8 cellular contexts compared by ENCODE assay signal in the genomic region with DNA sequence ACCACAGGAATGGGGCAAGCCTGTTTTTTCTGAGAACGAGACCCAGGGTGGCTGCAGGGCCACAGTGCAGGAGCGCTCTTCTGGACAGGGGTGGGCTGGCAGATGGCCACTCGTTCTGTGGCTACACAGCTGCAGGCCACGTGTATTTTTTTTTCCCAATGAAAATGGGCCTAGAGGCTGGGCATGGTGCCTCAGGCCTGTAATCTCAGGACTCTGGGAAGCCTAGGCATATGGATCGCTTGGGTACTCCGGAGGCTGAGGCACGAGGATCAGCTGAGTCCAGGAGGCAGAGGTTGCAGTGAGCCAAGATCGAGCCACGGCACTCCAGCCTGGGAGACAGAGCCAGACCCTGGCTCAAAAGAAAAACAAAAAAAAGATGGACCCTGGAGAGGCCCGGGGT. TPM values are rescaled to one million over a fixed set of nuclear protein-coding genes. Genes with fewer than 3 reads are reported as not detected.
DNase-seq lines count a peak whose midpoint lies in the region; ATAC-seq and TF ChIP-seq lines count a peak whose summit lies in the region.

No MANE protein-coding gene starts in this region.

- ATAC-seq in activated naive CD8-positive, alpha-beta T cell treated with anti-CD3 and anti-CD28 coated beads, Interleukin-2, amount 10 ng/mL, durations not matched to agents 7 days and 5 days (ENCODE audit: low read depth): no peak
- ATAC-seq in left lung: peak; percentile 9

- H3K4me3 Mint-ChIP-seq in activated naive CD4-positive, alpha-beta T cell treated with anti-CD3 and anti-CD28 coated beads, Interleukin-2, amount 50 U/mL, for 24 hours: peak overlapping the region; percentile 76
- H3K4me3 Mint-ChIP-seq in activated naive CD8-positive, alpha-beta T cell treated with anti-CD3 and anti-CD28 coated beads, Interleukin-2, amount 10 ng/mL, durations not matched to agents 7 days and 5 days: peak overlapping the region; percentile 82

- no peaks in the 10 kb centered on the region for H3K27me3 Mint-ChIP-seq in activated naive CD4-positive, alpha-beta T cell treated with anti-CD3 and anti-CD28 coated beads, Interleukin-2, amount 50 U/mL, for 24 hours
- no peaks in the 10 kb centered on the region for H3K27me3 Mint-ChIP-seq in activated naive CD8-positive, alpha-beta T cell treated with anti-CD3 and anti-CD28 coated beads, Interleukin-2, amount 10 ng/mL, durations not matched to agents 7 days and 5 days

- H3K27ac ChIP-seq in left lung: peak overlapping the region in 1 of 2 donors; percentile 16
- peak overlapping the region; percentile 46 to 53 for H3K27ac ChIP-seq in uterus

- no peak overlapping the region for H3K27ac Mint-ChIP-seq in activated naive CD4-positive, alpha-beta T cell treated with anti-CD3 and anti-CD28 coated beads, Interleukin-2, amount 50 U/mL, for 24 hours
- H3K27ac Mint-ChIP-seq in activated naive CD8-positive, alpha-beta T cell treated with anti-CD3 and anti-CD28 coated beads, Interleukin-2, amount 10 ng/mL, durations not matched to agents 7 days and 5 days: no peak overlapping the region

- POLR2A ChIA-PET in activated naive CD8-positive, alpha-beta T cell treated with anti-CD3 and anti-CD28 coated beads, Interleukin-2, amount 10 ng/mL, durations not matched to agents 7 days and 5 days (lab: Charles Lee): interaction anchor here (0.6 to 1.5 kb wide), 3 partner anchors 13 to 103 kb away, joined by 3 to 7 read pairs (median 3); a partner anchor contains a TSS

- no peaks in the 10 kb centered on the region for H3K27me3 ChIP-seq in left lung
- no peaks in the 10 kb centered on the region for H3K27me3 ChIP-seq in uterus

- no peak for DNase-seq in activated naive CD4-positive, alpha-beta T cell treated with Interleukin-2 at 50 U/mL for 16 hours
- DNase-seq in activated naive CD8-positive, alpha-beta T cell treated with anti-CD3 and anti-CD28 coated beads, Interleukin-2, amount 10 ng/mL, durations not matched to agents 7 days and 5 days: no peak
- no peak for DNase-seq in left lung
- peak in 1 of 2 donors; percentile 38 for DNase-seq in uterus
- DNase-seq in putamen (ENCODE audit: low spot score): no peak
- DNase-seq in NCI-H1930 (lab: John Stamatoyannopoulos, UW): no peak
- DNase-seq in epidermal melanocyte (ENCODE audit: insufficient read length, low spot score): no peak

- H3K4me1 ChIP-seq in left lung (peaks cover 0 to 19% of the 10 kb centered on the region in 2 donors), uterus (peaks cover 3 to 24% of the 10 kb centered on the region in 2 donors)

- H3K36me3 ChIP-seq in left lung: peaks cover 0 to 31% of the 10 kb centered on the region in 2 donors
- no peaks in the 10 kb centered on the region for H3K36me3 ChIP-seq in uterus

- H3K9me3 Mint-ChIP-seq in activated naive CD4-positive, alpha-beta T cell treated with anti-CD3 and anti-CD28 coated beads, Interleukin-2, amount 50 U/mL, for 24 hours: no peaks in the 10 kb centered on the region
- H3K9me3 Mint-ChIP-seq in activated naive CD8-positive, alpha-beta T cell treated with anti-CD3 and anti-CD28 coated beads, Interleukin-2, amount 10 ng/mL, durations not matched to agents 7 days and 5 days: no peaks in the 10 kb centered on the region

- intact Hi-C loops in left lung (cut with DNase I): no loop called here
- intact Hi-C loops in uterus (cut with DNase I; ENCODE audit: low total_unique reads): no loop called here

- peaks cover 29% of the 10 kb centered on the region for H3K4me1 Mint-ChIP-seq in activated naive CD4-positive, alpha-beta T cell treated with anti-CD3 and anti-CD28 coated beads, Interleukin-2, amount 50 U/mL, for 24 hours
- peaks cover 12% of the 10 kb centered on the region for H3K4me1 Mint-ChIP-seq in activated naive CD8-positive, alpha-beta T cell treated with anti-CD3 and anti-CD28 coated beads, Interleukin-2, amount 10 ng/mL, durations not matched to agents 7 days and 5 days

- peaks cover 3% of the 10 kb centered on the region for H3K36me3 Mint-ChIP-seq in activated naive CD4-positive, alpha-beta T cell treated with anti-CD3 and anti-CD28 coated beads, Interleukin-2, amount 50 U/mL, for 24 hours
- H3K36me3 Mint-ChIP-seq in activated naive CD8-positive, alpha-beta T cell treated with anti-CD3 and anti-CD28 coated beads, Interleukin-2, amount 10 ng/mL, durations not matched to agents 7 days and 5 days: peaks cover 6% of the 10 kb centered on the region

- peak overlapping the region; percentile 42 to 48 for H3K4me3 ChIP-seq in left lung
- H3K4me3 ChIP-seq in uterus: peak overlapping the region in 1 of 2 donors; percentile 27

- TF ChIP-seq CTCF in left lung (IDR thresholded peaks at IDR 0.05) (no peak), uterus (IDR thresholded peaks at IDR 0.05) (no peak)

- H3K9me3 ChIP-seq in left lung (no peaks in the 10 kb centered on the region), uterus (no peaks in the 10 kb centered on the region)

- TF ChIP-seq POLR2A in uterus (IDR thresholded peaks at IDR 0.05): no peak

RNA-seq across cellular contexts. Expression of a gene that starts 6.8 kb away (rescaled TPM):
- total RNA-seq in activated naive CD8-positive, alpha-beta T cell treated with anti-CD3 and anti-CD28 coated beads, Interleukin-2, amount 10 ng/mL, durations not matched to agents 7 days and 5 days: 10 to 100 TPM; 60.4 to 68.7 TPM
- total RNA-seq in left lung (10 to 100 TPM; 18.9 to 27.3 TPM), uterus (10 to 100 TPM; 13.5 to 63.3 (median 27.6) TPM)

RNA-seq across cellular contexts. Expression of a gene that starts 12.8 kb away (rescaled TPM):
- total RNA-seq in activated naive CD8-positive, alpha-beta T cell treated with anti-CD3 and anti-CD28 coated beads, Interleukin-2, amount 10 ng/mL, durations not matched to agents 7 days and 5 days: 10 to 100 TPM; 14.0 to 15.0 TPM
- total RNA-seq in left lung (10 to 100 TPM; 10.3 to 12.9 TPM), uterus (10 to 100 TPM in 3 of 4 donors, 1 to 10 TPM in 1; 8.0 to 90.2 (median 21.4) TPM)

RNA-seq across cellular contexts. Expression of a gene that starts 23.1 kb away (rescaled TPM):
- total RNA-seq in activated naive CD8-positive, alpha-beta T cell treated with anti-CD3 and anti-CD28 coated beads, Interleukin-2, amount 10 ng/mL, durations not matched to agents 7 days and 5 days: 1 to 10 TPM in 1 of 2 experiments, under 1 TPM in 1; 0.57 to 1.2 TPM
- total RNA-seq in left lung: under 1 TPM in 1 of 2 donors, not detected in 1; 0.31 TPM
- not detected for total RNA-seq in uterus

RNA-seq across cellular contexts. Expression of a gene that starts 36.6 kb away (rescaled TPM):
- total RNA-seq in activated naive CD8-positive, alpha-beta T cell treated with anti-CD3 and anti-CD28 coated beads, Interleukin-2, amount 10 ng/mL, durations not matched to agents 7 days and 5 days: 1 to 10 TPM; 6.1 to 6.5 TPM
- 1 to 10 TPM; 1.5 to 2.7 TPM for total RNA-seq in left lung
- 1 to 10 TPM in 1 of 4 donors, under 1 TPM in 2, not detected in 1; 0.48 to 5.3 (median 0.51) TPM for total RNA-seq in uterus

RNA-seq across cellular contexts. Expression of a gene that starts 56.0 kb away (rescaled TPM):
- 10 to 100 TPM; 43.2 to 46.5 TPM for total RNA-seq in activated naive CD8-positive, alpha-beta T cell treated with anti-CD3 and anti-CD28 coated beads, Interleukin-2, amount 10 ng/mL, durations not matched to agents 7 days and 5 days
- total RNA-seq in left lung: 10 to 100 TPM; 74.2 to 97.4 TPM
- total RNA-seq in uterus: 10 to 100 TPM; 28.4 to 95.9 (median 48.6) TPM
